Comparison of ENCODE assay signal across 12 cellular contexts in genomic region chr4:168995537-168996295, GRCh38. TPM values are rescaled to one million over a fixed set of nuclear protein-coding genes. Genes with fewer than 3 reads are reported as not detected.
A peak's percentile ranks its signal among the peaks of the same experiment; 100 is the strongest.
DNase-seq lines count a peak whose midpoint lies in the region; ATAC-seq, FAIRE-seq and TF ChIP-seq lines count a peak whose summit lies in the region.
"Had no signal": no experiment of that assay in that cellular context is flagged by ENCODE, and none has a peak within 500 bp of the region (broad histone marks: within the 10 kb centered on the region; RNA-seq: fewer than 3 reads in every experiment).

No MANE protein-coding gene starts in this region.

- H3K36me3 Mint-ChIP-seq in activated T-cell treated with anti-CD3 and anti-CD28 coated beads, Interleukin-2, amount 50 U/mL, for 72 hours (ENCODE audit: insufficient read depth in 2 of 2) = peaks cover 0 to 4% of the 10 kb centered on the region in 2 donors

- 26 to 37% (median 30%) methylated on average over 2 of the region's 2 CpGs for WGBS in small intestine, 3 donors

- H3K9me3 ChIP-seq in cardiac muscle cell (ENCODE audit: low read depth) = no peaks in the 10 kb centered on the region
- no peaks in the 10 kb centered on the region for H3K9me3 ChIP-seq in small intestine (ENCODE audit: control insufficient read depth, low read depth)

- no peak for FAIRE-seq in small intestine (lab: Jason Lieb, UNC)

- peak; percentile 5 for TF ChIP-seq CTCF in cardiac muscle cell (IDR thresholded peaks at IDR 0.05; ENCODE audit: low read depth, low read length)

- peak; percentile 10 for DNase-seq in DMS 273 (lab: John Stamatoyannopoulos, UW; ENCODE audit: unreplicated experiment)
- DNase-seq in DMS 273 treated with DMSO at 0.1 percent for 48 hours (lab: John Stamatoyannopoulos, UW) = no peak
- DNase-seq in SK-MEL-5 (ENCODE audit: low read depth, low spot score) = peak; percentile 68
- peak in 1 of 2 donors; percentile 42 for DNase-seq in cardiac muscle cell (ENCODE audit: low read depth in 1 of 2, low spot score in 1 of 2)
- peak; percentile 9 for DNase-seq in small intestine
- DNase-seq in NCI-H1105 treated with DMSO at 0.1 percent for 48 hours (lab: John Stamatoyannopoulos, UW) = no peak
- DNase-seq in activated T-cell treated with anti-CD3 and anti-CD28 coated beads, Interleukin-2, amount 50 U/mL, for 72 hours = no peak
- DNase-seq in NOMO-1 treated with DMSO at 0.1 percent for 48 hours (lab: John Stamatoyannopoulos, UW; ENCODE audit: unreplicated experiment) = no peak

- H3K27ac ChIP-seq in cardiac muscle cell = no peak overlapping the region
- H3K27ac ChIP-seq in small intestine (ENCODE audit: low read depth in 1 of 2, low read length in 1 of 2) = no peak overlapping the region
- H3K27ac ChIP-seq: 22Rv1 had no signal

- H3K27ac Mint-ChIP-seq in activated T-cell treated with anti-CD3 and anti-CD28 coated beads, Interleukin-2, amount 50 U/mL, for 72 hours = no peak overlapping the region
- H3K27ac Mint-ChIP-seq: stimulated activated naive CD8-positive, alpha-beta T cell treated with anti-CD3 and anti-CD28 coated beads, Interleukin-15, Interleukin-2, amounts not matched to agents 100 ng/mL and 50 ng/mL, for 24 hours had no signal

- no peak overlapping the region for H3K4me3 Mint-ChIP-seq in activated T-cell treated with anti-CD3 and anti-CD28 coated beads, Interleukin-2, amount 50 U/mL, for 72 hours
- H3K4me3 Mint-ChIP-seq: central memory CD8-positive, alpha-beta T cell; stimulated activated naive CD8-positive, alpha-beta T cell treated with anti-CD3 and anti-CD28 coated beads, Interleukin-15, Interleukin-2, amounts not matched to agents 100 ng/mL and 50 ng/mL, for 24 hours had no signal

- no peaks in the 10 kb centered on the region for H3K27me3 ChIP-seq in cardiac muscle cell
- H3K27me3 ChIP-seq in small intestine (ENCODE audit: control insufficient read depth in 2 of 2, insufficient read depth in 2 of 2, low read length in 2 of 2) = no peaks in the 10 kb centered on the region

- no peaks in the 10 kb centered on the region for H3K27me3 Mint-ChIP-seq in activated T-cell treated with anti-CD3 and anti-CD28 coated beads, Interleukin-2, amount 50 U/mL, for 72 hours (ENCODE audit: low read depth)
- H3K27me3 Mint-ChIP-seq: central memory CD8-positive, alpha-beta T cell; stimulated activated naive CD8-positive, alpha-beta T cell treated with anti-CD3 and anti-CD28 coated beads, Interleukin-15, Interleukin-2, amounts not matched to agents 100 ng/mL and 50 ng/mL, for 24 hours had no signal

- H3K4me1 Mint-ChIP-seq in activated T-cell treated with anti-CD3 and anti-CD28 coated beads, Interleukin-2, amount 50 U/mL, for 72 hours (ENCODE audit: low read depth) = no peaks in the 10 kb centered on the region

- H3K9me3 Mint-ChIP-seq in activated T-cell treated with anti-CD3 and anti-CD28 coated beads, Interleukin-2, amount 50 U/mL, for 72 hours = no peaks in the 10 kb centered on the region
- H3K9me3 Mint-ChIP-seq: central memory CD8-positive, alpha-beta T cell; stimulated activated naive CD8-positive, alpha-beta T cell treated with anti-CD3 and anti-CD28 coated beads, Interleukin-15, Interleukin-2, amounts not matched to agents 100 ng/mL and 50 ng/mL, for 24 hours had no signal

- H3K4me1 ChIP-seq in cardiac muscle cell (ENCODE audit: low read depth) (peaks cover 14% of the 10 kb centered on the region), small intestine (ENCODE audit: control insufficient read depth in 2 of 2, insufficient read depth in 1 of 2, low read depth in 1 of 2, low read length in 1 of 2) (no peaks in the 10 kb centered on the region)

- H3K36me3 ChIP-seq in cardiac muscle cell = peaks cover 10% of the 10 kb centered on the region
- H3K36me3 ChIP-seq in small intestine (ENCODE audit: control insufficient read depth in 2 of 2, insufficient read depth in 2 of 2, low read length in 2 of 2) = peaks cover 0 to 5% of the 10 kb centered on the region in 2 donors

- in situ Hi-C loops in SK-MEL-5 (cut with HindIII; ENCODE audit: low pct_unique_long_range_greater_than_20kb, low sequenced_read_pairs) = no loop called here

- no peak for ATAC-seq in activated T-cell treated with anti-CD3 and anti-CD28 coated beads, Interleukin-2, amount 50 U/mL, for 72 hours (replicated peaks in 1 of 2)

- H3K4me3 ChIP-seq in cardiac muscle cell (no peak overlapping the region), small intestine (ENCODE audit: low read depth in 1 of 2, low read length in 2 of 2) (no peak overlapping the region)
- H3K4me3 ChIP-seq: skin epidermis had no signal

RNA-seq across cellular contexts. Expression of gene CBR4, which starts 14.3 kb away (rescaled TPM):
- 16.7 and 16.8 TPM in 2 replicates for total RNA-seq in SK-MEL-5 (2014; rRNA removed; shearing (Covaris generic))
- 11.7 and 13.2 TPM in 2 replicates for polyA plus RNA-seq in SK-MEL-5 (2015; cell fraction: cytosol; rRNA removed)
- 53.1 and 60.5 TPM in 2 replicates for polyA plus RNA-seq in SK-MEL-5 (2015; cell fraction: nucleus; rRNA removed)
- total RNA-seq in cardiac muscle cell = 21.8 and 22.4 TPM in 2 replicates
- 28.3 and 34.6 TPM in 2 replicates for polyA plus RNA-seq in cardiac muscle cell
- 10 to 100 TPM in 2 of 3 donors, 1 to 10 TPM in 1; 5.7 to 11.4 (median 11.2) TPM for polyA plus RNA-seq in small intestine
- total RNA-seq in activated T-cell treated with anti-CD3 and anti-CD28 coated beads, Interleukin-2, amount 50 U/mL, for 72 hours = 10 to 100 TPM; 24.4 TPM

Comparison
In these comparisons a context has a peak if more than half of its experiments do, and no peak if none do; other contexts are left out.
1. DNase-seq: peak in DMS 273 (single experiment), SK-MEL-5 (single experiment) and small intestine (single experiment); none in DMS 273 treated with DMSO at 0.1 percent for 48 hours (single experiment), NCI-H1105 treated with DMSO at 0.1 percent for 48 hours (single experiment), activated T-cell treated with anti-CD3 and anti-CD28 coated beads, Interleukin-2, amount 50 U/mL, for 72 hours (0 of 2) and NOMO-1 treated with DMSO at 0.1 percent for 48 hours (single experiment).